15 cellular contexts compared by ENCODE assay signal in the genomic region with DNA sequence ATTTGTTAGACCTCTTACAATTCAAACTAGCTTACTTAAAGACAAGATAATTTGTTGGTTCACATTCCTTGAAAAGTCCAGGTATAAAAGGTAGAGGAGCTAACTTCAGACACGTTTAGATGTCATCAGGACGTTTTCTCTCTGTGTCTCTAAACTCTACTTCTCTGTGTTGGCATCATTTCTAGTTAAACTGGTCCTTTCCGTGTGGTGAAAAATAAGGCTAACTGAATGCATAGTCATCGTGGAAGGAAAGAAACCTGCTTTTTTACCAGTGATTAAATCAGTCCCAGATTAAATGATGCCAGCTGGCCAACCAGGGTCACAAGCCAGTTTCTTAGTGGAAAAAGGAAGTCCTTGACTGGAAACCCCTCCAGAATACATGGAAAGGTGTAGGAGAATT.
DNase-seq lines count a peak whose midpoint lies in the region; ATAC-seq and TF ChIP-seq lines count a peak whose summit lies in the region.
"Had no signal": no experiment of that assay in that cellular context is flagged by ENCODE, and none has a peak within 500 bp of the region (broad histone marks: within the 10 kb centered on the region; RNA-seq: fewer than 3 reads in every experiment).

No MANE protein-coding gene starts in this region.

- H3K27ac ChIP-seq in PC-9: no peak overlapping the region
- H3K27ac ChIP-seq in CD4-positive, alpha-beta memory T cell (ENCODE audit: low read depth, low read length): no peak overlapping the region
- H3K27ac ChIP-seq: HL-60 had no signal

- intact Hi-C loops in PC-9 (cut with micrococcal nuclease; ENCODE audit: unreplicated experiment) (no loop called here), mucosa of descending colon (cut with DNase I, micrococcal nuclease) (no loop called here)
- intact Hi-C loops in CD4-positive, alpha-beta memory T cell (cut with micrococcal nuclease): no loop called here

- peak; percentile 62 for DNase-seq in LNCaP clone FGC (ENCODE audit: low read depth)
- no peak for DNase-seq in PC-9
- DNase-seq in epithelial cell of esophagus (ENCODE audit: low read depth): peak; percentile 59
- DNase-seq in mesothelial cell of epicardium (ENCODE audit: low spot score in 2 of 2, unreplicated experiment in 2 of 2): no peak
- no peak for DNase-seq in CD4-positive, alpha-beta memory T cell
- DNase-seq in mucosa of descending colon: no peak
- DNase-seq: ACHN; BE2C; C1 segment of cervical spinal cord; Caco-2; CD4-positive, CD25-positive, alpha-beta regulatory T cell had no signal

- H4K20me1 ChIP-seq in PC-9 (ENCODE audit: insufficient read depth): no peaks in the 10 kb centered on the region

- no peak overlapping the region for H3K4me2 ChIP-seq in PC-9

- H3K4me1 ChIP-seq in PC-9 (replicated peaks; ENCODE audit: insufficient read depth): no peaks in the 10 kb centered on the region
- no peaks in the 10 kb centered on the region for H3K4me1 ChIP-seq in CD4-positive, alpha-beta memory T cell (ENCODE audit: insufficient read depth, low read length)
- H3K4me1 ChIP-seq in mucosa of descending colon (ENCODE audit: low read depth): no peaks in the 10 kb centered on the region
- H3K4me1 ChIP-seq: BE2C, Caco-2, HAP-1 had no signal

- POLR2A ChIA-PET in PC-9 (lab: Charles Lee; ENCODE audit: unreplicated experiment): interaction anchor here (0.7 kb wide), 1 partner anchor 406 kb away, joined by 4 read pairs; no protein-coding TSS in a partner anchor
- POLR2A ChIA-PET in CD4-positive, alpha-beta memory T cell (lab: Charles Lee; ENCODE audit: partially characterized antibody): no interaction called here

- no TSS peak for BruUV-seq in PC-9 (replicated peaks; lab: Mats Ljungman, UMichigan)

- TF ChIP-seq CTCF in LNCaP clone FGC (IDR thresholded peaks at IDR 0.05; ENCODE audit: control insufficient read depth, extremely low read depth, insufficient read depth) (no peak), PC-9 (conservative IDR thresholded peaks at IDR 0.05) (no peak), epithelial cell of esophagus (IDR thresholded peaks at IDR 0.05; ENCODE audit: insufficient read depth, low read depth, low read length, missing control alignments) (no peak), mesothelial cell of epicardium (IDR thresholded peaks at IDR 0.05; ENCODE audit: unreplicated experiment) (no peak), mucosa of descending colon (IDR thresholded peaks at IDR 0.05) (no peak)

- no peaks in the 10 kb centered on the region for H3K79me2 ChIP-seq in PC-9 (ENCODE audit: low read depth)

- no peaks in the 10 kb centered on the region for H3K27me3 Mint-ChIP-seq in mesothelial cell of epicardium (ENCODE audit: low read depth)
- H3K27me3 Mint-ChIP-seq in CD4-positive, alpha-beta memory T cell: peaks cover 11 to 15% of the 10 kb centered on the region in 2 donors

- peaks cover 27% of the 10 kb centered on the region for H3K9me3 Mint-ChIP-seq in mesothelial cell of epicardium
- peaks cover 0 to 3% (median 0%) of the 10 kb centered on the region in 8 donors for H3K9me3 Mint-ChIP-seq in CD4-positive, alpha-beta memory T cell

- no peak for ATAC-seq in HG02678 (IDR thresholded peaks at IDR 0.05; ENCODE audit: unreplicated experiment)
- ATAC-seq in mucosa of descending colon: no peak
- no peak for ATAC-seq in HG03354 (IDR thresholded peaks at IDR 0.05; ENCODE audit: poor library complexity, severe bottlenecking, unreplicated experiment)

- CTCF ChIA-PET in PC-9 (lab: Charles Lee): no interaction called here
- CTCF ChIA-PET in CD4-positive, alpha-beta memory T cell (lab: Charles Lee; ENCODE audit: partially characterized antibody): no interaction called here

- peaks cover 20% of the 10 kb centered on the region for H3K4me1 Mint-ChIP-seq in mesothelial cell of epicardium
- no peaks in the 10 kb centered on the region for H3K4me1 Mint-ChIP-seq in CD4-positive, alpha-beta memory T cell
- H3K4me1 Mint-ChIP-seq: CD4-positive, CD25-positive, alpha-beta regulatory T cell had no signal

- no peaks in the 10 kb centered on the region for H3K9me3 ChIP-seq in PC-9 (ENCODE audit: insufficient read depth, low read depth)
- H3K9me3 ChIP-seq in CD4-positive, alpha-beta memory T cell (ENCODE audit: control insufficient read depth in 1 of 2, low read length in 2 of 2): no peaks in the 10 kb centered on the region
- H3K9me3 ChIP-seq in mucosa of descending colon: no peaks in the 10 kb centered on the region
- H3K9me3 ChIP-seq: BE2C, Caco-2, HAP-1 had no signal

- 0 out of 2 replicates have a peak overlapping the region, but pooled peaks have one; percentile 45 for H2AFZ ChIP-seq in PC-9

- peaks cover 12% of the 10 kb centered on the region; the same call in 1 of the 2 replicates for H3K9me2 ChIP-seq in PC-9 (ENCODE audit: insufficient read depth)

- no peak overlapping the region for H3K4me3 Mint-ChIP-seq in mesothelial cell of epicardium
- H3K4me3 Mint-ChIP-seq in CD4-positive, alpha-beta memory T cell: no peak overlapping the region
- H3K4me3 Mint-ChIP-seq: CD4-positive, CD25-positive, alpha-beta regulatory T cell had no signal

- no peak overlapping the region for H3K4me3 ChIP-seq in LNCaP clone FGC (ENCODE audit: low read depth, low read length)
- no peak overlapping the region for H3K4me3 ChIP-seq in PC-9
- H3K4me3 ChIP-seq in epithelial cell of esophagus (ENCODE audit: low read length): no peak overlapping the region
- no peak overlapping the region for H3K4me3 ChIP-seq in CD4-positive, alpha-beta memory T cell (ENCODE audit: low read length in 2 of 2)
- H3K4me3 ChIP-seq in mucosa of descending colon: no peak overlapping the region
- H3K4me3 ChIP-seq: HAP-1 had no signal

- peaks cover 13% of the 10 kb centered on the region for H3K36me3 Mint-ChIP-seq in mesothelial cell of epicardium
- no peaks in the 10 kb centered on the region for H3K36me3 Mint-ChIP-seq in CD4-positive, alpha-beta memory T cell
- H3K36me3 Mint-ChIP-seq: CD4-positive, CD25-positive, alpha-beta regulatory T cell had no signal

- H3F3A ChIP-seq in PC-9 (ENCODE audit: insufficient read depth, low read depth): no peaks in the 10 kb centered on the region

- H3K27me3 ChIP-seq in PC-9 (ENCODE audit: insufficient read depth, low read depth): no peaks in the 10 kb centered on the region
- H3K27me3 ChIP-seq in CD4-positive, alpha-beta memory T cell (ENCODE audit: insufficient read depth, low read length): no peaks in the 10 kb centered on the region
- H3K27me3 ChIP-seq: BE2C had no signal

- peak overlapping the region; percentile 44 for H3K27ac Mint-ChIP-seq in mesothelial cell of epicardium
- no peak overlapping the region for H3K27ac Mint-ChIP-seq in CD4-positive, alpha-beta memory T cell
- H3K27ac Mint-ChIP-seq: CD4-positive, CD25-positive, alpha-beta regulatory T cell had no signal

- H3K36me3 ChIP-seq in PC-9 (ENCODE audit: low read depth) (no peaks in the 10 kb centered on the region), mucosa of descending colon (ENCODE audit: low read depth) (no peaks in the 10 kb centered on the region)
- H3K36me3 ChIP-seq in CD4-positive, alpha-beta memory T cell (ENCODE audit: insufficient read depth, low read length): no peaks in the 10 kb centered on the region
- H3K36me3 ChIP-seq: BE2C, HAP-1 had no signal

Comparison
In these comparisons a context has a peak if more than half of its experiments do, and no peak if none do; other contexts are left out.
1. DNase-seq: peak in LNCaP clone FGC (single experiment) and epithelial cell of esophagus (single experiment); none in PC-9 (0 of 2), mesothelial cell of epicardium (0 of 2), CD4-positive, alpha-beta memory T cell (0 of 5) and mucosa of descending colon (0 of 3).